Comparison of ENCODE assay signal across 7 cellular contexts in the genomic region with DNA sequence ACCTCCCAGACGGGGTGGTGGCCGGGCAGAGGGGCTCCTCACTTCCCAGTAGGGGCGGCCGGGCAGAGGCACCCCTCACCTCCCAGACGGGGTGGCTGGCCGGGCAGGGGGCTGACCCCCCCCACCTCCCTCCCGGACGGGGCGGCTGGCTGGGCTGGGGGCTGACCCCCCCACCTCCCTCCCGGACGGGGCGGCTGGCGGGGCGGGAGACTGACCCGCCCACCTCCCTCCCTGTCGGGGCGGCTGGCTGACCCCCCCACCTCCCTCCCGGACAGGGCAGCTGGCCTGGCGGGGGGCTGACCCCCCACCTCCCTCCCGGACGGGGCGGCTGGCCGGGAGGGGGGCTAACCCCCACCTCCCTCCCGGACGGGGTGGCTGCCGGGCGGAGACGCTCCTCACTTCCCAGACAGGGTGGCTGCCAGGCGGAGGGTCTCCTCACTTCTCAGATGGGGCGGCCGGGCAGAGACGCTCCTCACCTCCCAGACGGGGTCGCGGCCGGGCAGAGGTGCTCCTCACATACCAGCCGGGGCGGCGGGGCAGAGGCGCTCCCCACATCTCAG. TPM values are rescaled to one million over a fixed set of nuclear protein-coding genes. Genes with fewer than 3 reads are reported as not detected.
"Had no signal": no experiment of that assay in that cellular context is flagged by ENCODE, and none has a peak within 500 bp of the region (broad histone marks: within the 10 kb centered on the region; RNA-seq: fewer than 3 reads in every experiment).

No MANE protein-coding gene starts in this region.

RNA-seq across cellular contexts. Expression of gene BPIFA2, which starts 17.2 kb away (rescaled TPM):
- total RNA-seq: GM23248, GM23338, H1, H4, H7, H9, HFFc6 had no signal

RNA-seq across cellular contexts. Expression of gene BPIFA3, which starts 32.0 kb away (rescaled TPM):
- total RNA-seq: GM23248, GM23338, H1, H4, H7, H9, HFFc6 had no signal

RNA-seq across cellular contexts. Expression of gene BPIFA1, which starts 50.7 kb away (rescaled TPM):
- total RNA-seq: GM23248, GM23338, H1, H4, H7, H9, HFFc6 had no signal
